ENCODE assay signal across 27 cellular contexts in the genomic region with DNA sequence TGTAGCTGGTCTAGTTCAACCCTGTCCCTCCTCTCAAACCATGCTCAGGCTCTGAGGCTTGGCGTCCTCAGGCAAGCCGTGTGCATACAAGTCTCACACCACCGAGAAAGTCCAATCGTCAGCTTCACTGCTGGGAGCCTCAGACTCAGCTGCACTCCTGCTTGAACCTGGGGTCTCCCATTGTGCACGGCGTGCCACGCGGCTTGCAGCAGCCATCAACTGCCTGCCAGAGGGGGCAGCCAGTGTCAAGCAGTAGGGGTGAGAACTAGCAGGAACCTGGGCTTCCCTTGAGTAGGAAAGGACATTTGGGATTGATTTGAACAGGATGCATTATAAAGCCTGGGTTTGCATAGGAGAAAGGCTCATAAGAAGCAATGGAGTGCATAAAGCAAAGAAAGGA.
DNase-seq lines count a peak whose midpoint lies in the region; ATAC-seq, FAIRE-seq and TF ChIP-seq lines count a peak whose summit lies in the region.
"Had no signal": no experiment of that assay in that cellular context is flagged by ENCODE, and none has a peak within 500 bp of the region (broad histone marks: within the 10 kb centered on the region; RNA-seq: fewer than 3 reads in every experiment).

No MANE protein-coding gene starts in this region.

- H3K27ac ChIP-seq in CD8-positive, alpha-beta memory T cell (ENCODE audit: low read depth, low read length): no peak overlapping the region
- no peak overlapping the region for H3K27ac ChIP-seq in ovary
- H3K27ac ChIP-seq: brain microvascular endothelial cell, PC-9, prostate gland, thoracic aorta had no signal

- DNase-seq in activated CD4-positive, alpha-beta memory T cell treated with anti-CD3 and anti-CD28 coated beads for 36 hours: no peak
- no peak for DNase-seq in activated CD4-positive, alpha-beta memory T cell treated with anti-CD3 and anti-CD28 coated beads, Interleukin-2, amount 10 ng/mL, durations not matched to agents 7 days and 5 days
- DNase-seq in CD8-positive, alpha-beta memory T cell: no peak
- DNase-seq in activated CD8-positive, alpha-beta T cell treated with anti-CD3 and anti-CD28 coated beads, Interleukin-2, amount 10 ng/mL, durations not matched to agents 7 days and 5 days: no peak
- DNase-seq in naive thymus-derived CD8-positive, alpha-beta T cell: no peak
- DNase-seq in RCC 7860 (ENCODE audit: low spot score) (no peak), 8988T (no peak), ovary (no peak)
- DNase-seq: activated B cell treated with CpG ODN at 0.5 μM for 24 hours; brain microvascular endothelial cell; COR-L47; effector CD4-positive, alpha-beta T cell; erythroblast; glutamatergic neuron; islet precursor cell; left ventricle myocardium superior; MM.1S; NCI-H2029; NCI-H526; NK-92 treated with Interleukin-12 subunit alpha and Interleukin-12 subunit beta, amount 100 ng/mL, for 24 hours; PC-9; SHP77; stimulated activated naive CD4-positive, alpha-beta T cell had no signal

- no peak overlapping the region for H3K4me3 ChIP-seq in CD8-positive, alpha-beta memory T cell (ENCODE audit: low read length)
- no peak overlapping the region for H3K4me3 ChIP-seq in ovary
- H3K4me3 ChIP-seq: PC-9, prostate gland, thoracic aorta had no signal

- no peaks in the 10 kb centered on the region for H3K9me3 Mint-ChIP-seq in activated CD4-positive, alpha-beta memory T cell treated with anti-CD3 and anti-CD28 coated beads for 36 hours
- H3K9me3 Mint-ChIP-seq in activated CD4-positive, alpha-beta memory T cell treated with anti-CD3 and anti-CD28 coated beads, Interleukin-2, amount 10 ng/mL, durations not matched to agents 7 days and 5 days: peaks cover 2% of the 10 kb centered on the region
- no peaks in the 10 kb centered on the region for H3K9me3 Mint-ChIP-seq in CD8-positive, alpha-beta memory T cell
- H3K9me3 Mint-ChIP-seq in activated CD8-positive, alpha-beta T cell treated with anti-CD3 and anti-CD28 coated beads, Interleukin-2, amount 10 ng/mL, durations not matched to agents 7 days and 5 days (ENCODE audit: insufficient read depth): no peaks in the 10 kb centered on the region
- H3K9me3 Mint-ChIP-seq in naive thymus-derived CD8-positive, alpha-beta T cell: no peaks in the 10 kb centered on the region

- no peak overlapping the region for H3K4me3 Mint-ChIP-seq in activated CD4-positive, alpha-beta memory T cell treated with anti-CD3 and anti-CD28 coated beads for 36 hours
- no peak overlapping the region for H3K4me3 Mint-ChIP-seq in activated CD4-positive, alpha-beta memory T cell treated with anti-CD3 and anti-CD28 coated beads, Interleukin-2, amount 10 ng/mL, durations not matched to agents 7 days and 5 days
- peak overlapping the region in 2 of 7 donors; percentile 4 to 30 for H3K4me3 Mint-ChIP-seq in CD8-positive, alpha-beta memory T cell
- no peak overlapping the region for H3K4me3 Mint-ChIP-seq in activated CD8-positive, alpha-beta T cell treated with anti-CD3 and anti-CD28 coated beads, Interleukin-2, amount 10 ng/mL, durations not matched to agents 7 days and 5 days
- H3K4me3 Mint-ChIP-seq in naive thymus-derived CD8-positive, alpha-beta T cell: peak overlapping the region in 9 of 10 donors; percentile 4 to 84 (median 64)
- H3K4me3 Mint-ChIP-seq: activated B cell treated with CpG ODN at 0.5 μM for 24 hours, B cell had no signal

- no peaks in the 10 kb centered on the region for H3K36me3 Mint-ChIP-seq in activated CD4-positive, alpha-beta memory T cell treated with anti-CD3 and anti-CD28 coated beads for 36 hours
- peaks cover 17% of the 10 kb centered on the region for H3K36me3 Mint-ChIP-seq in activated CD4-positive, alpha-beta memory T cell treated with anti-CD3 and anti-CD28 coated beads, Interleukin-2, amount 10 ng/mL, durations not matched to agents 7 days and 5 days (ENCODE audit: low read depth)
- no peaks in the 10 kb centered on the region for H3K36me3 Mint-ChIP-seq in CD8-positive, alpha-beta memory T cell
- no peaks in the 10 kb centered on the region for H3K36me3 Mint-ChIP-seq in activated CD8-positive, alpha-beta T cell treated with anti-CD3 and anti-CD28 coated beads, Interleukin-2, amount 10 ng/mL, durations not matched to agents 7 days and 5 days (ENCODE audit: low read depth)
- no peaks in the 10 kb centered on the region for H3K36me3 Mint-ChIP-seq in naive thymus-derived CD8-positive, alpha-beta T cell

- 69 to 83% (median 79%) methylated on average over 8 of the region's 8 CpGs for WGBS in ovary, 3 donors

- CTCF ChIA-PET in activated CD4-positive, alpha-beta memory T cell treated with anti-CD3 and anti-CD28 coated beads for 36 hours (lab: Charles Lee): no interaction called here
- CTCF ChIA-PET in activated CD4-positive, alpha-beta memory T cell treated with anti-CD3 and anti-CD28 coated beads, Interleukin-2, amount 10 ng/mL, durations not matched to agents 7 days and 5 days (lab: Charles Lee): no interaction called here
- CTCF ChIA-PET in CD8-positive, alpha-beta memory T cell (lab: Charles Lee): interaction anchor here (1.1 kb wide), 1 partner anchor 8 kb away, joined by 4 read pairs; no protein-coding TSS in a partner anchor
- CTCF ChIA-PET in activated CD8-positive, alpha-beta T cell treated with anti-CD3 and anti-CD28 coated beads, Interleukin-2, amount 10 ng/mL, durations not matched to agents 7 days and 5 days (lab: Charles Lee): interaction anchor here (1.8 to 2.0 kb wide), 2 partner anchors 13 to 25 kb away, joined by 5 read pairs; no protein-coding TSS in a partner anchor

- H3K4me1 Mint-ChIP-seq in activated CD4-positive, alpha-beta memory T cell treated with anti-CD3 and anti-CD28 coated beads for 36 hours (ENCODE audit: low read depth): peaks cover 79% of the 10 kb centered on the region
- H3K4me1 Mint-ChIP-seq in activated CD4-positive, alpha-beta memory T cell treated with anti-CD3 and anti-CD28 coated beads, Interleukin-2, amount 10 ng/mL, durations not matched to agents 7 days and 5 days: peaks cover 55% of the 10 kb centered on the region
- peaks cover 75 to 99% (median 97%) of the 10 kb centered on the region in 3 donors for H3K4me1 Mint-ChIP-seq in CD8-positive, alpha-beta memory T cell
- H3K4me1 Mint-ChIP-seq in activated CD8-positive, alpha-beta T cell treated with anti-CD3 and anti-CD28 coated beads, Interleukin-2, amount 10 ng/mL, durations not matched to agents 7 days and 5 days (ENCODE audit: low read depth): peaks cover 91% of the 10 kb centered on the region
- peaks cover 70 to 97% (median 94%) of the 10 kb centered on the region in 4 donors for H3K4me1 Mint-ChIP-seq in naive thymus-derived CD8-positive, alpha-beta T cell
- H3K4me1 Mint-ChIP-seq: activated B cell treated with CpG ODN at 0.5 μM for 24 hours, B cell had no signal

- peaks cover 76% of the 10 kb centered on the region for H3K4me1 ChIP-seq in CD8-positive, alpha-beta memory T cell (ENCODE audit: insufficient read depth, low read length)
- no peaks in the 10 kb centered on the region for H3K4me1 ChIP-seq in ovary (ENCODE audit: insufficient read depth)
- H3K4me1 ChIP-seq: prostate gland had no signal

- no peak for TF ChIP-seq CTCF in ovary (IDR thresholded peaks at IDR 0.05)

- no peaks in the 10 kb centered on the region for H3K27me3 ChIP-seq in CD8-positive, alpha-beta memory T cell (ENCODE audit: insufficient read depth, low read length, poor library complexity, severe bottlenecking)
- no peaks in the 10 kb centered on the region for H3K27me3 ChIP-seq in ovary
- H3K27me3 ChIP-seq: brain microvascular endothelial cell had no signal

- TF ChIP-seq EP300 in ovary (IDR thresholded peaks at IDR 0.05): no peak

- no peak for TF ChIP-seq POLR2A in ovary (IDR thresholded peaks at IDR 0.05)

- intact Hi-C loops in activated CD4-positive, alpha-beta memory T cell treated with anti-CD3 and anti-CD28 coated beads for 36 hours (cut with micrococcal nuclease): no loop called here
- intact Hi-C loops in ovary (cut with DNase I): no loop called here

- FAIRE-seq in RCC 7860 (lab: Jason Lieb, UNC): no peak
- FAIRE-seq: colon had no signal

- no peaks in the 10 kb centered on the region for H3K27me3 Mint-ChIP-seq in activated CD4-positive, alpha-beta memory T cell treated with anti-CD3 and anti-CD28 coated beads for 36 hours
- no peaks in the 10 kb centered on the region for H3K27me3 Mint-ChIP-seq in activated CD4-positive, alpha-beta memory T cell treated with anti-CD3 and anti-CD28 coated beads, Interleukin-2, amount 10 ng/mL, durations not matched to agents 7 days and 5 days
- H3K27me3 Mint-ChIP-seq in CD8-positive, alpha-beta memory T cell: no peaks in the 10 kb centered on the region
- no peaks in the 10 kb centered on the region for H3K27me3 Mint-ChIP-seq in activated CD8-positive, alpha-beta T cell treated with anti-CD3 and anti-CD28 coated beads, Interleukin-2, amount 10 ng/mL, durations not matched to agents 7 days and 5 days (ENCODE audit: low read depth)
- H3K27me3 Mint-ChIP-seq in naive thymus-derived CD8-positive, alpha-beta T cell: no peaks in the 10 kb centered on the region
- H3K27me3 Mint-ChIP-seq: activated B cell treated with CpG ODN at 0.5 μM for 24 hours, B cell had no signal

- no peaks in the 10 kb centered on the region for H3K36me3 ChIP-seq in CD8-positive, alpha-beta memory T cell (ENCODE audit: insufficient read depth, low read length)
- H3K36me3 ChIP-seq in ovary: no peaks in the 10 kb centered on the region
- H3K36me3 ChIP-seq: brain microvascular endothelial cell, prostate gland, thoracic aorta had no signal

- no peak for ATAC-seq in activated CD8-positive, alpha-beta T cell treated with anti-CD3 and anti-CD28 coated beads, Interleukin-2, amount 10 ng/mL, durations not matched to agents 7 days and 5 days
- no peak for ATAC-seq in naive thymus-derived CD8-positive, alpha-beta T cell
- ATAC-seq: left ventricle myocardium superior had no signal

- H3K27ac Mint-ChIP-seq in activated CD4-positive, alpha-beta memory T cell treated with anti-CD3 and anti-CD28 coated beads for 36 hours: peak overlapping the region; percentile 40
- H3K27ac Mint-ChIP-seq in activated CD4-positive, alpha-beta memory T cell treated with anti-CD3 and anti-CD28 coated beads, Interleukin-2, amount 10 ng/mL, durations not matched to agents 7 days and 5 days: no peak overlapping the region
- peak overlapping the region in 6 of 8 donors; percentile 30 to 85 (median 80) for H3K27ac Mint-ChIP-seq in CD8-positive, alpha-beta memory T cell
- peak overlapping the region; percentile 60 for H3K27ac Mint-ChIP-seq in activated CD8-positive, alpha-beta T cell treated with anti-CD3 and anti-CD28 coated beads, Interleukin-2, amount 10 ng/mL, durations not matched to agents 7 days and 5 days
- peak overlapping the region; percentile 96 to 100 (median 98) for H3K27ac Mint-ChIP-seq in naive thymus-derived CD8-positive, alpha-beta T cell
- H3K27ac Mint-ChIP-seq: activated B cell treated with CpG ODN at 0.5 μM for 24 hours, B cell had no signal

- POLR2A ChIA-PET in activated CD4-positive, alpha-beta memory T cell treated with anti-CD3 and anti-CD28 coated beads for 36 hours (lab: Charles Lee): no interaction called here
- POLR2A ChIA-PET in activated CD4-positive, alpha-beta memory T cell treated with anti-CD3 and anti-CD28 coated beads, Interleukin-2, amount 10 ng/mL, durations not matched to agents 7 days and 5 days (lab: Charles Lee): interaction anchor here (3.8 kb wide), 1 partner anchor 18 kb away, joined by 23 read pairs; no protein-coding TSS in a partner anchor
- POLR2A ChIA-PET in CD8-positive, alpha-beta memory T cell (lab: Charles Lee): no interaction called here
- POLR2A ChIA-PET in activated CD8-positive, alpha-beta T cell treated with anti-CD3 and anti-CD28 coated beads, Interleukin-2, amount 10 ng/mL, durations not matched to agents 7 days and 5 days (lab: Charles Lee): no interaction called here
- POLR2A ChIA-PET in naive thymus-derived CD8-positive, alpha-beta T cell (lab: Charles Lee): interaction anchor here (1.7 to 9.0 kb wide), 5 partner anchors 16 to 1059 kb away, joined by 4 to 142 read pairs (median 50); no protein-coding TSS in a partner anchor

- no peaks in the 10 kb centered on the region for H3K9me3 ChIP-seq in CD8-positive, alpha-beta memory T cell (ENCODE audit: low read length)
- no peaks in the 10 kb centered on the region for H3K9me3 ChIP-seq in ovary
- H3K9me3 ChIP-seq: prostate gland, thoracic aorta had no signal

Comparison
In these comparisons a context has a peak if more than half of its experiments do, and no peak if none do; other contexts are left out.
1. POLR2A ChIA-PET loops: an anchor here in activated CD4-positive, alpha-beta memory T cell treated with anti-CD3 and anti-CD28 coated beads, Interleukin-2, amount 10 ng/mL, durations not matched to agents 7 days and 5 days (3.8 kb wide) and naive thymus-derived CD8-positive, alpha-beta T cell (1.7 to 9.0 kb wide); none called in activated CD4-positive, alpha-beta memory T cell treated with anti-CD3 and anti-CD28 coated beads for 36 hours, CD8-positive, alpha-beta memory T cell and activated CD8-positive, alpha-beta T cell treated with anti-CD3 and anti-CD28 coated beads, Interleukin-2, amount 10 ng/mL, durations not matched to agents 7 days and 5 days.
2. H3K4me3 Mint-ChIP-seq: peak in naive thymus-derived CD8-positive, alpha-beta T cell (9 of 10); none in activated CD4-positive, alpha-beta memory T cell treated with anti-CD3 and anti-CD28 coated beads for 36 hours (single experiment), activated CD4-positive, alpha-beta memory T cell treated with anti-CD3 and anti-CD28 coated beads, Interleukin-2, amount 10 ng/mL, durations not matched to agents 7 days and 5 days (single experiment) and activated CD8-positive, alpha-beta T cell treated with anti-CD3 and anti-CD28 coated beads, Interleukin-2, amount 10 ng/mL, durations not matched to agents 7 days and 5 days (single experiment).
3. CTCF ChIA-PET loops: an anchor here in CD8-positive, alpha-beta memory T cell (1.1 kb wide) and activated CD8-positive, alpha-beta T cell treated with anti-CD3 and anti-CD28 coated beads, Interleukin-2, amount 10 ng/mL, durations not matched to agents 7 days and 5 days (1.8 to 2.0 kb wide); none called in activated CD4-positive, alpha-beta memory T cell treated with anti-CD3 and anti-CD28 coated beads for 36 hours and activated CD4-positive, alpha-beta memory T cell treated with anti-CD3 and anti-CD28 coated beads, Interleukin-2, amount 10 ng/mL, durations not matched to agents 7 days and 5 days.